ENCODE assay signal across 14 cellular contexts in the genomic region with DNA sequence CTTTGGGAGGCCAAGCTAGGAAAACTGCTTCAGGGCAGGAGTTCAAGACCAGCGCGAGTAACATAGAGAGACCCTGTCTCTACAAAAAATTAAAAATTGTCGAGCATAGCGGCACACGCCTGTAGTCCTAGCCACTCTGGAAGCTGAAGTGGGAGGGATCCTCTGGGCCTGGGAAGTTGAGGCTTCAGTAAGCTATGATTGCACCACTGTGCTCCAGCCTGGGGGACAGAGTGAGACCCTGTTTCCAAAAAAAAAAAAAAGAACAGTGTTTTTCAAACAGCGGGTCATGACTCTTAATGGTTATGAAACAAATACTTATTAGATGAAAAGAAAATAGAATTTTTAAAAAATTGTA. TPM values are rescaled to one million over a fixed set of nuclear protein-coding genes. Genes with fewer than 3 reads are reported as not detected.
DNase-seq lines count a peak whose midpoint lies in the region; ATAC-seq and TF ChIP-seq lines count a peak whose summit lies in the region.
"Had no signal": no experiment of that assay in that cellular context is flagged by ENCODE, and none has a peak within 500 bp of the region (broad histone marks: within the 10 kb centered on the region; RNA-seq: fewer than 3 reads in every experiment).

No MANE protein-coding gene starts in this region.

- H3K27me3 Mint-ChIP-seq in activated naive CD4-positive, alpha-beta T cell treated with anti-CD3 and anti-CD28 coated beads, Interleukin-2, amount 50 U/mL, for 24 hours = no peaks in the 10 kb centered on the region
- H3K27me3 Mint-ChIP-seq in activated CD8-positive, alpha-beta T cell treated with anti-CD3 and anti-CD28 coated beads for 36 hours = no peaks in the 10 kb centered on the region
- no peaks in the 10 kb centered on the region for H3K27me3 Mint-ChIP-seq in memory B cell

- no peak for TF ChIP-seq CTCF in activated CD8-positive, alpha-beta T cell treated with anti-CD3 and anti-CD28 coated beads for 36 hours (IDR thresholded peaks at IDR 0.05)
- TF ChIP-seq CTCF in suprapubic skin (IDR thresholded peaks at IDR 0.05) = no peak

- peaks cover 69% of the 10 kb centered on the region for H3K4me1 Mint-ChIP-seq in activated naive CD4-positive, alpha-beta T cell treated with anti-CD3 and anti-CD28 coated beads, Interleukin-2, amount 50 U/mL, for 24 hours
- H3K4me1 Mint-ChIP-seq in activated CD8-positive, alpha-beta T cell treated with anti-CD3 and anti-CD28 coated beads for 36 hours (ENCODE audit: low read depth) = peaks cover 46% of the 10 kb centered on the region
- peaks cover 13% of the 10 kb centered on the region for H3K4me1 Mint-ChIP-seq in memory B cell

- no peak for DNase-seq in activated naive CD4-positive, alpha-beta T cell treated with anti-CD3 and anti-CD28 coated beads, Interleukin-2, amount 50 U/mL, for 16 hours
- DNase-seq in activated CD8-positive, alpha-beta T cell treated with anti-CD3 and anti-CD28 coated beads for 36 hours = no peak
- no peak for DNase-seq in memory B cell (ENCODE audit: low spot score in 2 of 2)
- no peak for DNase-seq in suprapubic skin (ENCODE audit: low spot score in 2 of 2)
- DNase-seq in NCI-H748 treated with DMSO at 0.1 percent for 48 hours (lab: John Stamatoyannopoulos, UW) = no peak
- no peak for DNase-seq in NCI-H187 treated with DMSO at 0.1 percent for 48 hours (lab: John Stamatoyannopoulos, UW)
- DNase-seq: NCI-H2029 treated with DMSO at 0.1 percent for 48 hours, NCI-H526, thyroid gland had no signal

- H3K27me3 ChIP-seq in suprapubic skin = no peaks in the 10 kb centered on the region
- H3K27me3 ChIP-seq: thyroid gland had no signal

- intact Hi-C loops in activated CD8-positive, alpha-beta T cell treated with anti-CD3 and anti-CD28 coated beads for 36 hours (cut with micrococcal nuclease) = no loop called here

- H3K4me1 ChIP-seq in suprapubic skin = peaks cover 40% of the 10 kb centered on the region

- TF ChIP-seq POLR2A in suprapubic skin (IDR thresholded peaks at IDR 0.05) = no peak

- CTCF ChIA-PET in activated CD8-positive, alpha-beta T cell treated with anti-CD3 and anti-CD28 coated beads for 36 hours (lab: Charles Lee) = interaction anchor here (0.7 to 2.2 kb wide), 5 partner anchors 9 to 75 kb away, joined by 3 to 6 read pairs (median 4); no protein-coding TSS in a partner anchor

- H3K9me3 Mint-ChIP-seq in activated naive CD4-positive, alpha-beta T cell treated with anti-CD3 and anti-CD28 coated beads, Interleukin-2, amount 50 U/mL, for 24 hours = no peaks in the 10 kb centered on the region
- H3K9me3 Mint-ChIP-seq in activated CD8-positive, alpha-beta T cell treated with anti-CD3 and anti-CD28 coated beads for 36 hours = no peaks in the 10 kb centered on the region
- H3K9me3 Mint-ChIP-seq in memory B cell = no peaks in the 10 kb centered on the region
- H3K9me3 Mint-ChIP-seq: activated T-helper 2 cell treated with anti-CD3 and anti-CD28 coated beads, Interferon-gamma antibody, Interleukin-2, Interleukin-4, amounts not matched to agents 10 μg/mL and 5 μg/mL and 100 μg/mL, durations not matched to agents 14 hours and 24 hours and 36 hours had no signal

- H3K36me3 Mint-ChIP-seq in activated naive CD4-positive, alpha-beta T cell treated with anti-CD3 and anti-CD28 coated beads, Interleukin-2, amount 50 U/mL, for 24 hours = peaks cover 2% of the 10 kb centered on the region
- peaks cover 13% of the 10 kb centered on the region for H3K36me3 Mint-ChIP-seq in activated CD8-positive, alpha-beta T cell treated with anti-CD3 and anti-CD28 coated beads for 36 hours (ENCODE audit: low read depth)
- peaks cover 2% of the 10 kb centered on the region for H3K36me3 Mint-ChIP-seq in memory B cell

- POLR2A ChIA-PET in activated CD8-positive, alpha-beta T cell treated with anti-CD3 and anti-CD28 coated beads for 36 hours (lab: Charles Lee) = interaction anchor here (0.7 to 2.4 kb wide), 7 partner anchors 9 to 35 kb away, joined by 3 to 12 read pairs (median 4); no protein-coding TSS in a partner anchor

- H3K27ac Mint-ChIP-seq in activated naive CD4-positive, alpha-beta T cell treated with anti-CD3 and anti-CD28 coated beads, Interleukin-2, amount 50 U/mL, for 24 hours = peak overlapping the region; percentile 43
- H3K27ac Mint-ChIP-seq in activated CD8-positive, alpha-beta T cell treated with anti-CD3 and anti-CD28 coated beads for 36 hours = peak overlapping the region; percentile 64
- H3K27ac Mint-ChIP-seq in memory B cell = peak overlapping the region; percentile 77
- H3K27ac Mint-ChIP-seq: activated T-helper 2 cell treated with anti-CD3 and anti-CD28 coated beads, Interferon-gamma antibody, Interleukin-2, Interleukin-4, amounts not matched to agents 10 μg/mL and 5 μg/mL and 100 μg/mL, durations not matched to agents 14 hours and 24 hours and 36 hours had no signal

- peak overlapping the region; percentile 66 for H3K4me3 Mint-ChIP-seq in activated naive CD4-positive, alpha-beta T cell treated with anti-CD3 and anti-CD28 coated beads, Interleukin-2, amount 50 U/mL, for 24 hours
- H3K4me3 Mint-ChIP-seq in activated CD8-positive, alpha-beta T cell treated with anti-CD3 and anti-CD28 coated beads for 36 hours = no peak overlapping the region
- no peak overlapping the region for H3K4me3 Mint-ChIP-seq in memory B cell

- no peaks in the 10 kb centered on the region for H3K36me3 ChIP-seq in suprapubic skin
- H3K36me3 ChIP-seq: thyroid gland had no signal

- WGBS in suprapubic skin = 88% methylated on average over 6 of the region's 6 CpGs

- H3K9me3 ChIP-seq in suprapubic skin = no peaks in the 10 kb centered on the region
- H3K9me3 ChIP-seq: thyroid gland had no signal

- no peak for TF ChIP-seq EP300 in suprapubic skin (IDR thresholded peaks at IDR 0.05)

- H3K4me3 ChIP-seq in suprapubic skin = no peak overlapping the region
- H3K4me3 ChIP-seq: thyroid gland had no signal

- H3K27ac ChIP-seq in suprapubic skin = peak overlapping the region; percentile 27

- ATAC-seq in activated CD8-positive, alpha-beta T cell treated with anti-CD3 and anti-CD28 coated beads for 36 hours = no peak
- ATAC-seq in memory B cell (ENCODE audit: low read depth) = no peak
- no peak for ATAC-seq in HG03196 (IDR thresholded peaks at IDR 0.05; ENCODE audit: unreplicated experiment)
- ATAC-seq: activated CD4-positive, CD25-positive, alpha-beta regulatory T cell treated with anti-CD3 and anti-CD28 coated beads, Interleukin-2, amount 50 U/mL, for 24 hours; left lobe of liver had no signal

RNA-seq across cellular contexts. Expression of gene CYTH1, which starts 2.3 kb away (rescaled TPM):
- total RNA-seq in activated CD8-positive, alpha-beta T cell treated with anti-CD3 and anti-CD28 coated beads for 36 hours = 10 to 100 TPM; 95.1 to 96.0 TPM
- 10 to 100 TPM; 57.6 to 88.6 (median 74.9) TPM for total RNA-seq in suprapubic skin

RNA-seq across cellular contexts. Expression of gene USP36, which starts 56.2 kb away (rescaled TPM):
- 10 to 100 TPM; 86.3 to 93.2 TPM for total RNA-seq in activated CD8-positive, alpha-beta T cell treated with anti-CD3 and anti-CD28 coated beads for 36 hours
- total RNA-seq in suprapubic skin = 100 to 1,000 TPM in 1 of 4 donors, 10 to 100 TPM in 3; 60.1 to 118 (median 74.4) TPM
